In the genomic region with DNA sequence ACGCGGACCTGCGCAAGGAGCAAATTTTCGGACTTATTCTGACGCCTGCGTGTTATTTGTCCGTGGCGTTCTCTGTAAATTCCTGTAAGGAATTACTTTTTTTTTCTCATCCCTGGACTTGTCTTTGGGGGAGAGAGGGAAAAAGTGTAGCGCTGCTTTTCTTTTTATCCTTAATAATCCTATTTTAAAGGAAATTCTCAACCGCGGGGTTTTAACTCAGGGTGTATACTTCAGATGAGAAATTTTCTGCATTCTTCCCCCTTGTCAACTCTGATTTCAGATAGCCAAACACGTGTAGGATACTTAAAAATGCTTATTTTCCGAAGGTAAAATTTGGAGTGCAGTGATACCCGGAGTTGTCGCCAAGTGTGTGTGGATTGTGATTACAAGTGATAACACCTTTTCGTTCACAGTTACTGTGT, we compare ENCODE assay signal across 2 cellular contexts.
A peak's percentile ranks its signal among the peaks of the same experiment; 100 is the strongest.
TF ChIP-seq lines count a peak whose summit lies in the region.

No MANE protein-coding gene starts in this region.

TF ChIP-seq in IMR-90, 13 proteins besides CTCF, POLR2A, EP300 and RAD21:
- peak; percentile 71; the same call in 1 of the 2 replicates for TF ChIP-seq MXI1 (IDR thresholded peaks at IDR 0.05; ENCODE audit: borderline replicate concordance, low read depth, low read length)
- TF ChIP-seq, protein P1, sequence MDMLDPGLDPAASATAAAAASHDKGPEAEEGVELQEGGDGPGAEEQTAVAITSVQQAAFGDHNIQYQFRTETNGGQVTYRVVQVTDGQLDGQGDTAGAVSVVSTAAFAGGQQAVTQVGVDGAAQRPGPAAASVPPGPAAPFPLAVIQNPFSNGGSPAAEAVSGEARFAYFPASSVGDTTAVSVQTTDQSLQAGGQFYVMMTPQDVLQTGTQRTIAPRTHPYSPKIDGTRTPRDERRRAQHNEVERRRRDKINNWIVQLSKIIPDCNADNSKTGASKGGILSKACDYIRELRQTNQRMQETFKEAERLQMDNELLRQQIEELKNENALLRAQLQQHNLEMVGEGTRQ (IDR thresholded peaks at IDR 0.05; ENCODE audit: low read depth, low read length): no peak
- no peak for TF ChIP-seq CHD1 (IDR thresholded peaks at IDR 0.05; ENCODE audit: low read depth, low read length)

TF ChIP-seq in K562, 482 proteins besides CTCF, POLR2A, EP300 and RAD21:
- no peak for TF ChIP-seq GATAD2B (IDR thresholded peaks at IDR 0.05; ENCODE audit: borderline replicate concordance)
- TF ChIP-seq TSC22D4 (tag; IDR thresholded peaks at IDR 0.05): no peak
- no peak for TF ChIP-seq POLR3A (IDR thresholded peaks at IDR 0.05; ENCODE audit: borderline replicate concordance, extremely low read depth, insufficient read depth, insufficient read length)
- no peak for TF ChIP-seq DPF2 (IDR thresholded peaks at IDR 0.05)
- 0 out of 2 replicates have a peak, but pooled peaks have one; percentile 9 for TF ChIP-seq PML (IDR thresholded peaks at IDR 0.05; ENCODE audit: low read length)
- no peak for TF ChIP-seq RFX7 (CRISPR knock-in tag; IDR thresholded peaks at IDR 0.05)
- TF ChIP-seq, protein P2, sequence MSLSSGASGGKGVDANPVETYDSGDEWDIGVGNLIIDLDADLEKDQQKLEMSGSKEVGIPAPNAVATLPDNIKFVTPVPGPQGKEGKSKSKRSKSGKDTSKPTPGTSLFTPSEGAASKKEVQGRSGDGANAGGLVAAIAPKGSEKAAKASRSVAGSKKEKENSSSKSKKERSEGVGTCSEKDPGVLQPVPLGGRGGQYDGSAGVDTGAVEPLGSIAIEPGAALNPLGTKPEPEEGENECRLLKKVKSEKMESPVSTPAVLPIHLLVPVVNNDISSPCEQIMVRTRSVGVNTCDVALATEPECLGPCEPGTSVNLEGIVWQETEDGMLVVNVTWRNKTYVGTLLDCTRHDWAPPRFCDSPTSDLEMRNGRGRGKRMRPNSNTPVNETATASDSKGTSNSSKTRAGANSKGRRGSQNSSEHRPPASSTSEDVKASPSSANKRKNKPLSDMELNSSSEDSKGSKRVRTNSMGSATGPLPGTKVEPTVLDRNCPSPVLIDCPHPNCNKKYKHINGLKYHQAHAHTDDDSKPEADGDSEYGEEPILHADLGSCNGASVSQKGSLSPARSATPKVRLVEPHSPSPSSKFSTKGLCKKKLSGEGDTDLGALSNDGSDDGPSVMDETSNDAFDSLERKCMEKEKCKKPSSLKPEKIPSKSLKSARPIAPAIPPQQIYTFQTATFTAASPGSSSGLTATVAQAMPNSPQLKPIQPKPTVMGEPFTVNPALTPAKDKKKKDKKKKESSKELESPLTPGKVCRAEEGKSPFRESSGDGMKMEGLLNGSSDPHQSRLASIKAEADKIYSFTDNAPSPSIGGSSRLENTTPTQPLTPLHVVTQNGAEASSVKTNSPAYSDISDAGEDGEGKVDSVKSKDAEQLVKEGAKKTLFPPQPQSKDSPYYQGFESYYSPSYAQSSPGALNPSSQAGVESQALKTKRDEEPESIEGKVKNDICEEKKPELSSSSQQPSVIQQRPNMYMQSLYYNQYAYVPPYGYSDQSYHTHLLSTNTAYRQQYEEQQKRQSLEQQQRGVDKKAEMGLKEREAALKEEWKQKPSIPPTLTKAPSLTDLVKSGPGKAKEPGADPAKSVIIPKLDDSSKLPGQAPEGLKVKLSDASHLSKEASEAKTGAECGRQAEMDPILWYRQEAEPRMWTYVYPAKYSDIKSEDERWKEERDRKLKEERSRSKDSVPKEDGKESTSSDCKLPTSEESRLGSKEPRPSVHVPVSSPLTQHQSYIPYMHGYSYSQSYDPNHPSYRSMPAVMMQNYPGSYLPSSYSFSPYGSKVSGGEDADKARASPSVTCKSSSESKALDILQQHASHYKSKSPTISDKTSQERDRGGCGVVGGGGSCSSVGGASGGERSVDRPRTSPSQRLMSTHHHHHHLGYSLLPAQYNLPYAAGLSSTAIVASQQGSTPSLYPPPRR (CRISPR knock-in tag; IDR thresholded peaks at IDR 0.05; ENCODE audit: borderline replicate concordance): no peak
- TF ChIP-seq HNRNPUL1 (IDR thresholded peaks at IDR 0.05; ENCODE audit: low read length): no peak
- no peak for TF ChIP-seq FOXA3 (CRISPR knock-in tag; conservative IDR thresholded peaks at IDR 0.05 in 1 of 2, IDR thresholded peaks at IDR 0.05 in 1 of 2)
- TF ChIP-seq ZNF354B (CRISPR knock-in tag; IDR thresholded peaks at IDR 0.05): no peak
- TF ChIP-seq, protein P3, sequence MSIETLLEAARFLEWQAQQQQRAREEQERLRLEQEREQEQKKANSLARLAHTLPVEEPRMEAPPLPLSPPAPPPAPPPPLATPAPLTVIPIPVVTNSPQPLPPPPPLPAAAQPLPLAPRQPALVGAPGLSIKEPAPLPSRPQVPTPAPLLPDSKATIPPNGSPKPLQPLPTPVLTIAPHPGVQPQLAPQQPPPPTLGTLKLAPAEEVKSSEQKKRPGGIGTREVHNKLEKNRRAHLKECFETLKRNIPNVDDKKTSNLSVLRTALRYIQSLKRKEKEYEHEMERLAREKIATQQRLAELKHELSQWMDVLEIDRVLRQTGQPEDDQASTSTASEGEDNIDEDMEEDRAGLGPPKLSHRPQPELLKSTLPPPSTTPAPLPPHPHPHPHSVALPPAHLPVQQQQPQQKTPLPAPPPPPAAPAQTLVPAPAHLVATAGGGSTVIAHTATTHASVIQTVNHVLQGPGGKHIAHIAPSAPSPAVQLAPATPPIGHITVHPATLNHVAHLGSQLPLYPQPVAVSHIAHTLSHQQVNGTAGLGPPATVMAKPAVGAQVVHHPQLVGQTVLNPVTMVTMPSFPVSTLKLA (conservative IDR thresholded peaks at IDR 0.05): peak; percentile 61 to 64; a peak in 3 of 4 replicates
- peak; percentile 39 to 57; a peak in 2 of 4 replicates for TF ChIP-seq KDM1A (IDR thresholded peaks at IDR 0.05)
- TF ChIP-seq, protein P4, sequence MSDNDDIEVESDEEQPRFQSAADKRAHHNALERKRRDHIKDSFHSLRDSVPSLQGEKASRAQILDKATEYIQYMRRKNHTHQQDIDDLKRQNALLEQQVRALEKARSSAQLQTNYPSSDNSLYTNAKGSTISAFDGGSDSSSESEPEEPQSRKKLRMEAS (CRISPR knock-in tag; IDR thresholded peaks at IDR 0.05): no peak
- 0 out of 2 replicates have a peak, but pooled peaks have one; percentile 38 for TF ChIP-seq CBFA2T3 (IDR thresholded peaks at IDR 0.05)
- TF ChIP-seq, protein P5, sequence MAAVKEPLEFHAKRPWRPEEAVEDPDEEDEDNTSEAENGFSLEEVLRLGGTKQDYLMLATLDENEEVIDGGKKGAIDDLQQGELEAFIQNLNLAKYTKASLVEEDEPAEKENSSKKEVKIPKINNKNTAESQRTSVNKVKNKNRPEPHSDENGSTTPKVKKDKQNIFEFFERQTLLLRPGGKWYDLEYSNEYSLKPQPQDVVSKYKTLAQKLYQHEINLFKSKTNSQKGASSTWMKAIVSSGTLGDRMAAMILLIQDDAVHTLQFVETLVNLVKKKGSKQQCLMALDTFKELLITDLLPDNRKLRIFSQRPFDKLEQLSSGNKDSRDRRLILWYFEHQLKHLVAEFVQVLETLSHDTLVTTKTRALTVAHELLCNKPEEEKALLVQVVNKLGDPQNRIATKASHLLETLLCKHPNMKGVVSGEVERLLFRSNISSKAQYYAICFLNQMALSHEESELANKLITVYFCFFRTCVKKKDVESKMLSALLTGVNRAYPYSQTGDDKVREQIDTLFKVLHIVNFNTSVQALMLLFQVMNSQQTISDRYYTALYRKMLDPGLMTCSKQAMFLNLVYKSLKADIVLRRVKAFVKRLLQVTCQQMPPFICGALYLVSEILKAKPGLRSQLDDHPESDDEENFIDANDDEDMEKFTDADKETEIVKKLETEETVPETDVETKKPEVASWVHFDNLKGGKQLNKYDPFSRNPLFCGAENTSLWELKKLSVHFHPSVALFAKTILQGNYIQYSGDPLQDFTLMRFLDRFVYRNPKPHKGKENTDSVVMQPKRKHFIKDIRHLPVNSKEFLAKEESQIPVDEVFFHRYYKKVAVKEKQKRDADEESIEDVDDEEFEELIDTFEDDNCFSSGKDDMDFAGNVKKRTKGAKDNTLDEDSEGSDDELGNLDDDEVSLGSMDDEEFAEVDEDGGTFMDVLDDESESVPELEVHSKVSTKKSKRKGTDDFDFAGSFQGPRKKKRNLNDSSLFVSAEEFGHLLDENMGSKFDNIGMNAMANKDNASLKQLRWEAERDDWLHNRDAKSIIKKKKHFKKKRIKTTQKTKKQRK (IDR thresholded peaks at IDR 0.05; ENCODE audit: borderline replicate concordance, low read depth, low read length): no peak
- TF ChIP-seq TCFL5 (CRISPR knock-in tag; conservative IDR thresholded peaks at IDR 0.05): no peak
- TF ChIP-seq FOXK1 (CRISPR knock-in tag; IDR thresholded peaks at IDR 0.05; ENCODE audit: borderline replicate concordance): no peak
- TF ChIP-seq SAFB (IDR thresholded peaks at IDR 0.05; ENCODE audit: borderline replicate concordance, low read depth, low read length): no peak
- no peak for TF ChIP-seq NCOA2 (IDR thresholded peaks at IDR 0.05; ENCODE audit: partially characterized antibody in 2 of 2)
- TF ChIP-seq FOXK2 (conservative IDR thresholded peaks at IDR 0.05 in 1 of 2, IDR thresholded peaks at IDR 0.05 in 1 of 2; ENCODE audit: low read depth in 2 of 2): no peak
- peak; percentile 73 to 75 for TF ChIP-seq NRF1 (conservative IDR thresholded peaks at IDR 0.05 in 1 of 2, IDR thresholded peaks at IDR 0.05 in 1 of 2)
- TF ChIP-seq ZNF445 (CRISPR knock-in tag; IDR thresholded peaks at IDR 0.05; ENCODE audit: low read depth): no peak
- no peak for TF ChIP-seq NFXL1 (CRISPR knock-in tag; IDR thresholded peaks at IDR 0.05)
- no peak for TF ChIP-seq BMI1 (IDR thresholded peaks at IDR 0.05; ENCODE audit: low read length)
- TF ChIP-seq TEAD1 (CRISPR knock-in tag; IDR thresholded peaks at IDR 0.05): no peak
- no peak for TF ChIP-seq CHD2 (IDR thresholded peaks at IDR 0.05; ENCODE audit: low read depth, low read length)
- TF ChIP-seq HDGF (IDR thresholded peaks at IDR 0.05): no peak
- TF ChIP-seq, protein P6, sequence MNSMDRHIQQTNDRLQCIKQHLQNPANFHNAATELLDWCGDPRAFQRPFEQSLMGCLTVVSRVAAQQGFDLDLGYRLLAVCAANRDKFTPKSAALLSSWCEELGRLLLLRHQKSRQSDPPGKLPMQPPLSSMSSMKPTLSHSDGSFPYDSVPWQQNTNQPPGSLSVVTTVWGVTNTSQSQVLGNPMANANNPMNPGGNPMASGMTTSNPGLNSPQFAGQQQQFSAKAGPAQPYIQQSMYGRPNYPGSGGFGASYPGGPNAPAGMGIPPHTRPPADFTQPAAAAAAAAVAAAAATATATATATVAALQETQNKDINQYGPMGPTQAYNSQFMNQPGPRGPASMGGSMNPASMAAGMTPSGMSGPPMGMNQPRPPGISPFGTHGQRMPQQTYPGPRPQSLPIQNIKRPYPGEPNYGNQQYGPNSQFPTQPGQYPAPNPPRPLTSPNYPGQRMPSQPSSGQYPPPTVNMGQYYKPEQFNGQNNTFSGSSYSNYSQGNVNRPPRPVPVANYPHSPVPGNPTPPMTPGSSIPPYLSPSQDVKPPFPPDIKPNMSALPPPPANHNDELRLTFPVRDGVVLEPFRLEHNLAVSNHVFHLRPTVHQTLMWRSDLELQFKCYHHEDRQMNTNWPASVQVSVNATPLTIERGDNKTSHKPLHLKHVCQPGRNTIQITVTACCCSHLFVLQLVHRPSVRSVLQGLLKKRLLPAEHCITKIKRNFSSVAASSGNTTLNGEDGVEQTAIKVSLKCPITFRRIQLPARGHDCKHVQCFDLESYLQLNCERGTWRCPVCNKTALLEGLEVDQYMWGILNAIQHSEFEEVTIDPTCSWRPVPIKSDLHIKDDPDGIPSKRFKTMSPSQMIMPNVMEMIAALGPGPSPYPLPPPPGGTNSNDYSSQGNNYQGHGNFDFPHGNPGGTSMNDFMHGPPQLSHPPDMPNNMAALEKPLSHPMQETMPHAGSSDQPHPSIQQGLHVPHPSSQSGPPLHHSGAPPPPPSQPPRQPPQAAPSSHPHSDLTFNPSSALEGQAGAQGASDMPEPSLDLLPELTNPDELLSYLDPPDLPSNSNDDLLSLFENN (IDR thresholded peaks at IDR 0.05; ENCODE audit: low read depth in 2 of 2, low read length in 2 of 2): no peak
- TF ChIP-seq, protein P7, sequence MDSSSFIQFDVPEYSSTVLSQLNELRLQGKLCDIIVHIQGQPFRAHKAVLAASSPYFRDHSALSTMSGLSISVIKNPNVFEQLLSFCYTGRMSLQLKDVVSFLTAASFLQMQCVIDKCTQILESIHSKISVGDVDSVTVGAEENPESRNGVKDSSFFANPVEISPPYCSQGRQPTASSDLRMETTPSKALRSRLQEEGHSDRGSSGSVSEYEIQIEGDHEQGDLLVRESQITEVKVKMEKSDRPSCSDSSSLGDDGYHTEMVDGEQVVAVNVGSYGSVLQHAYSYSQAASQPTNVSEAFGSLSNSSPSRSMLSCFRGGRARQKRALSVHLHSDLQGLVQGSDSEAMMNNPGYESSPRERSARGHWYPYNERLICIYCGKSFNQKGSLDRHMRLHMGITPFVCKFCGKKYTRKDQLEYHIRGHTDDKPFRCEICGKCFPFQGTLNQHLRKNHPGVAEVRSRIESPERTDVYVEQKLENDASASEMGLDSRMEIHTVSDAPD (CRISPR knock-in tag; IDR thresholded peaks at IDR 0.05): no peak
- no peak for TF ChIP-seq CHD4 (IDR thresholded peaks at IDR 0.05; ENCODE audit: insufficient read depth, insufficient replicate concordance, low read depth, low read length, poor library complexity, severe bottlenecking)
- TF ChIP-seq, protein P8, sequence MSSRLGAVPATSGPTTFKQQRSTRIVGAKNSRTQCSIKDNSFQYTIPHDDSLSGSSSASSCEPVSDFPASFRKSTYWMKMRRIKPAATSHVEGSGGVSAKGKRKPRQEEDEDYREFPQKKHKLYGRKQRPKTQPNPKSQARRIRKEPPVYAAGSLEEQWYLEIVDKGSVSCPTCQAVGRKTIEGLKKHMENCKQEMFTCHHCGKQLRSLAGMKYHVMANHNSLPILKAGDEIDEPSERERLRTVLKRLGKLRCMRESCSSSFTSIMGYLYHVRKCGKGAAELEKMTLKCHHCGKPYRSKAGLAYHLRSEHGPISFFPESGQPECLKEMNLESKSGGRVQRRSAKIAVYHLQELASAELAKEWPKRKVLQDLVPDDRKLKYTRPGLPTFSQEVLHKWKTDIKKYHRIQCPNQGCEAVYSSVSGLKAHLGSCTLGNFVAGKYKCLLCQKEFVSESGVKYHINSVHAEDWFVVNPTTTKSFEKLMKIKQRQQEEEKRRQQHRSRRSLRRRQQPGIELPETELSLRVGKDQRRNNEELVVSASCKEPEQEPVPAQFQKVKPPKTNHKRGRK (tag; IDR thresholded peaks at IDR 0.05): 0 out of 2 replicates have a peak, but pooled peaks have one; percentile 29
- TF ChIP-seq, protein P9, sequence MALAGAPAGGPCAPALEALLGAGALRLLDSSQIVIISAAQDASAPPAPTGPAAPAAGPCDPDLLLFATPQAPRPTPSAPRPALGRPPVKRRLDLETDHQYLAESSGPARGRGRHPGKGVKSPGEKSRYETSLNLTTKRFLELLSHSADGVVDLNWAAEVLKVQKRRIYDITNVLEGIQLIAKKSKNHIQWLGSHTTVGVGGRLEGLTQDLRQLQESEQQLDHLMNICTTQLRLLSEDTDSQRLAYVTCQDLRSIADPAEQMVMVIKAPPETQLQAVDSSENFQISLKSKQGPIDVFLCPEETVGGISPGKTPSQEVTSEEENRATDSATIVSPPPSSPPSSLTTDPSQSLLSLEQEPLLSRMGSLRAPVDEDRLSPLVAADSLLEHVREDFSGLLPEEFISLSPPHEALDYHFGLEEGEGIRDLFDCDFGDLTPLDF (CRISPR knock-in tag; IDR thresholded peaks at IDR 0.05): no peak
- TF ChIP-seq, protein P10, sequence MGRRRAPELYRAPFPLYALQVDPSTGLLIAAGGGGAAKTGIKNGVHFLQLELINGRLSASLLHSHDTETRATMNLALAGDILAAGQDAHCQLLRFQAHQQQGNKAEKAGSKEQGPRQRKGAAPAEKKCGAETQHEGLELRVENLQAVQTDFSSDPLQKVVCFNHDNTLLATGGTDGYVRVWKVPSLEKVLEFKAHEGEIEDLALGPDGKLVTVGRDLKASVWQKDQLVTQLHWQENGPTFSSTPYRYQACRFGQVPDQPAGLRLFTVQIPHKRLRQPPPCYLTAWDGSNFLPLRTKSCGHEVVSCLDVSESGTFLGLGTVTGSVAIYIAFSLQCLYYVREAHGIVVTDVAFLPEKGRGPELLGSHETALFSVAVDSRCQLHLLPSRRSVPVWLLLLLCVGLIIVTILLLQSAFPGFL (CRISPR knock-in tag; IDR thresholded peaks at IDR 0.05): no peak
- TF ChIP-seq ETV6 (IDR thresholded peaks at IDR 0.05; ENCODE audit: borderline replicate concordance in 1 of 2, low read depth in 2 of 2, low read length in 1 of 2): no peak
- no peak for TF ChIP-seq ETV6 (CRISPR knock-in tag; IDR thresholded peaks at IDR 0.05; ENCODE audit: borderline replicate concordance)
